ENCODE assay signal across 11 cellular contexts in genomic region chr4:121690001-121690400, GRCh38. TPM values are rescaled to one million over a fixed set of nuclear protein-coding genes. Genes with fewer than 3 reads are reported as not detected.
DNase-seq lines count a peak whose midpoint lies in the region; ATAC-seq and TF ChIP-seq lines count a peak whose summit lies in the region.
"Had no signal": no experiment of that assay in that cellular context is flagged by ENCODE, and none has a peak within 500 bp of the region (broad histone marks: within the 10 kb centered on the region; RNA-seq: fewer than 3 reads in every experiment).

No MANE protein-coding gene starts in this region.

- DNase-seq in activated CD8-positive, alpha-beta T cell treated with anti-CD3 and anti-CD28 coated beads for 36 hours = peak; percentile 8
- DNase-seq in activated CD8-positive, alpha-beta T cell treated with anti-CD3 and anti-CD28 coated beads, Interleukin-2, amount 10 ng/mL, durations not matched to agents 7 days and 5 days = no peak
- peak; percentile 75 for DNase-seq in RPMI7951 (ENCODE audit: low read depth)
- DNase-seq in islet precursor cell = peak; percentile 63
- no peak for DNase-seq in upper lobe of right lung
- DNase-seq in MG63 = no peak
- no peak for DNase-seq in iPS-NIHi11 (ENCODE audit: low spot score)
- DNase-seq in effector memory CD4-positive, alpha-beta T cell = no peak
- DNase-seq: natural killer cell; stimulated activated naive CD4-positive, alpha-beta T cell had no signal

- H3K27ac Mint-ChIP-seq in activated CD8-positive, alpha-beta T cell treated with anti-CD3 and anti-CD28 coated beads for 36 hours = no peak overlapping the region
- H3K27ac Mint-ChIP-seq in activated CD8-positive, alpha-beta T cell treated with anti-CD3 and anti-CD28 coated beads, Interleukin-2, amount 10 ng/mL, durations not matched to agents 7 days and 5 days = no peak overlapping the region
- H3K27ac Mint-ChIP-seq: natural killer cell had no signal

- H3K4me3 Mint-ChIP-seq in activated CD8-positive, alpha-beta T cell treated with anti-CD3 and anti-CD28 coated beads for 36 hours = no peak overlapping the region
- no peak overlapping the region for H3K4me3 Mint-ChIP-seq in activated CD8-positive, alpha-beta T cell treated with anti-CD3 and anti-CD28 coated beads, Interleukin-2, amount 10 ng/mL, durations not matched to agents 7 days and 5 days
- H3K4me3 Mint-ChIP-seq: central memory CD8-positive, alpha-beta T cell; natural killer cell had no signal

- CTCF ChIA-PET in activated CD8-positive, alpha-beta T cell treated with anti-CD3 and anti-CD28 coated beads for 36 hours (lab: Charles Lee) = no interaction called here
- CTCF ChIA-PET in activated CD8-positive, alpha-beta T cell treated with anti-CD3 and anti-CD28 coated beads, Interleukin-2, amount 10 ng/mL, durations not matched to agents 7 days and 5 days (lab: Charles Lee) = no interaction called here

- H3K9me3 ChIP-seq in upper lobe of right lung (no peaks in the 10 kb centered on the region), MG63 (no peaks in the 10 kb centered on the region)
- H3K9me3 ChIP-seq in effector memory CD4-positive, alpha-beta T cell (ENCODE audit: control insufficient read depth, low read length) = no peaks in the 10 kb centered on the region

- POLR2A ChIA-PET in activated CD8-positive, alpha-beta T cell treated with anti-CD3 and anti-CD28 coated beads for 36 hours (lab: Charles Lee) = no interaction called here
- POLR2A ChIA-PET in activated CD8-positive, alpha-beta T cell treated with anti-CD3 and anti-CD28 coated beads, Interleukin-2, amount 10 ng/mL, durations not matched to agents 7 days and 5 days (lab: Charles Lee) = no interaction called here

- H3K4me3 ChIP-seq in upper lobe of right lung (no peak overlapping the region), MG63 (no peak overlapping the region; the same call in 1 of the 2 replicates)
- no peak overlapping the region for H3K4me3 ChIP-seq in effector memory CD4-positive, alpha-beta T cell (ENCODE audit: insufficient read depth, low read depth, low read length, poor library complexity, severe bottlenecking)

- ATAC-seq in activated CD8-positive, alpha-beta T cell treated with anti-CD3 and anti-CD28 coated beads for 36 hours = peak; percentile 26
- ATAC-seq in activated CD8-positive, alpha-beta T cell treated with anti-CD3 and anti-CD28 coated beads, Interleukin-2, amount 10 ng/mL, durations not matched to agents 7 days and 5 days = no peak
- ATAC-seq in upper lobe of right lung = no peak

- H3K4me1 ChIP-seq in upper lobe of right lung = peaks cover 69% of the 10 kb centered on the region
- no peaks in the 10 kb centered on the region for H3K4me1 ChIP-seq in effector memory CD4-positive, alpha-beta T cell (ENCODE audit: control insufficient read depth, insufficient read depth, low read length, poor library complexity, severe bottlenecking)

- TF ChIP-seq CTCF in activated CD8-positive, alpha-beta T cell treated with anti-CD3 and anti-CD28 coated beads for 36 hours (IDR thresholded peaks at IDR 0.05) = no peak
- TF ChIP-seq CTCF in upper lobe of right lung (IDR thresholded peaks at IDR 0.05) = no peak

- H3K27me3 ChIP-seq in upper lobe of right lung = no peaks in the 10 kb centered on the region
- no peaks in the 10 kb centered on the region for H3K27me3 ChIP-seq in MG63
- no peaks in the 10 kb centered on the region for H3K27me3 ChIP-seq in effector memory CD4-positive, alpha-beta T cell (replicated peaks; ENCODE audit: control insufficient read depth, insufficient read depth, low read length, poor library complexity, severe bottlenecking)

- peaks cover 10% of the 10 kb centered on the region for H3K4me1 Mint-ChIP-seq in activated CD8-positive, alpha-beta T cell treated with anti-CD3 and anti-CD28 coated beads for 36 hours (ENCODE audit: low read depth)
- peaks cover 13% of the 10 kb centered on the region for H3K4me1 Mint-ChIP-seq in activated CD8-positive, alpha-beta T cell treated with anti-CD3 and anti-CD28 coated beads, Interleukin-2, amount 10 ng/mL, durations not matched to agents 7 days and 5 days (ENCODE audit: low read depth)

- intact Hi-C loops in activated CD8-positive, alpha-beta T cell treated with anti-CD3 and anti-CD28 coated beads for 36 hours (cut with micrococcal nuclease) = no loop called here
- intact Hi-C loops in upper lobe of right lung (cut with DNase I) = no loop called here

- H3K9me3 Mint-ChIP-seq in activated CD8-positive, alpha-beta T cell treated with anti-CD3 and anti-CD28 coated beads for 36 hours = no peaks in the 10 kb centered on the region
- no peaks in the 10 kb centered on the region for H3K9me3 Mint-ChIP-seq in activated CD8-positive, alpha-beta T cell treated with anti-CD3 and anti-CD28 coated beads, Interleukin-2, amount 10 ng/mL, durations not matched to agents 7 days and 5 days (ENCODE audit: insufficient read depth)
- H3K9me3 Mint-ChIP-seq: central memory CD8-positive, alpha-beta T cell; natural killer cell had no signal

- peak overlapping the region; percentile 32 for H3K27ac ChIP-seq in upper lobe of right lung
- H3K27ac ChIP-seq in effector memory CD4-positive, alpha-beta T cell (ENCODE audit: insufficient read depth, low read length, poor library complexity, severe bottlenecking) = no peak overlapping the region

- H3K27me3 Mint-ChIP-seq in activated CD8-positive, alpha-beta T cell treated with anti-CD3 and anti-CD28 coated beads for 36 hours = peaks cover 6% of the 10 kb centered on the region
- H3K27me3 Mint-ChIP-seq in activated CD8-positive, alpha-beta T cell treated with anti-CD3 and anti-CD28 coated beads, Interleukin-2, amount 10 ng/mL, durations not matched to agents 7 days and 5 days (ENCODE audit: low read depth) = no peaks in the 10 kb centered on the region
- H3K27me3 Mint-ChIP-seq: central memory CD8-positive, alpha-beta T cell had no signal

- H3K36me3 ChIP-seq in upper lobe of right lung (peaks cover 39% of the 10 kb centered on the region), MG63 (peaks cover 86% of the 10 kb centered on the region)
- peaks cover 6% of the 10 kb centered on the region for H3K36me3 ChIP-seq in effector memory CD4-positive, alpha-beta T cell (ENCODE audit: control insufficient read depth, insufficient read depth, low read length)

- H3K36me3 Mint-ChIP-seq in activated CD8-positive, alpha-beta T cell treated with anti-CD3 and anti-CD28 coated beads for 36 hours (ENCODE audit: low read depth) = peaks cover 3% of the 10 kb centered on the region
- H3K36me3 Mint-ChIP-seq in activated CD8-positive, alpha-beta T cell treated with anti-CD3 and anti-CD28 coated beads, Interleukin-2, amount 10 ng/mL, durations not matched to agents 7 days and 5 days (ENCODE audit: low read depth) = peaks cover 22% of the 10 kb centered on the region
- H3K36me3 Mint-ChIP-seq: natural killer cell had no signal

RNA-seq across cellular contexts. Expression of gene ANXA5, which starts 6.8 kb away (rescaled TPM):
- total RNA-seq in activated CD8-positive, alpha-beta T cell treated with anti-CD3 and anti-CD28 coated beads for 36 hours = 10 to 100 TPM; 31.4 to 34.1 TPM
- 100 to 1,000 TPM; 145 to 147 TPM for total RNA-seq in activated CD8-positive, alpha-beta T cell treated with anti-CD3 and anti-CD28 coated beads, Interleukin-2, amount 10 ng/mL, durations not matched to agents 7 days and 5 days
- 393 and 478 TPM in 2 replicates for total RNA-seq in RPMI7951 (2014; rRNA removed; shearing (Covaris generic))
- total RNA-seq in upper lobe of right lung = 382 TPM
- total RNA-seq in MG63 (2014; rRNA removed; shearing (Covaris generic); ENCODE audit: low replicate concordance) = 781 and 895 TPM in 2 replicates

Comparison
In these comparisons a context has a peak if more than half of its experiments do, and no peak if none do; other contexts are left out.
1. DNase-seq: peak in activated CD8-positive, alpha-beta T cell treated with anti-CD3 and anti-CD28 coated beads for 36 hours (single experiment), RPMI7951 (single experiment) and islet precursor cell (single experiment); none in activated CD8-positive, alpha-beta T cell treated with anti-CD3 and anti-CD28 coated beads, Interleukin-2, amount 10 ng/mL, durations not matched to agents 7 days and 5 days (single experiment), upper lobe of right lung (single experiment), MG63 (single experiment), iPS-NIHi11 (single experiment) and effector memory CD4-positive, alpha-beta T cell (0 of 3).
2. RNA of gene ANXA5, which starts 6.8 kb away (total RNA-seq): 781 to 895 TPM in MG63, 393 to 478 TPM in RPMI7951, 382 TPM in upper lobe of right lung (single experiment) and 145 to 147 TPM in activated CD8-positive, alpha-beta T cell treated with anti-CD3 and anti-CD28 coated beads, Interleukin-2, amount 10 ng/mL, durations not matched to agents 7 days and 5 days; 31.4 to 34.1 TPM in activated CD8-positive, alpha-beta T cell treated with anti-CD3 and anti-CD28 coated beads for 36 hours; every median in the first group is over 4 times any median in the second.